1 cellular context compared by ENCODE assay signal in the genomic region with DNA sequence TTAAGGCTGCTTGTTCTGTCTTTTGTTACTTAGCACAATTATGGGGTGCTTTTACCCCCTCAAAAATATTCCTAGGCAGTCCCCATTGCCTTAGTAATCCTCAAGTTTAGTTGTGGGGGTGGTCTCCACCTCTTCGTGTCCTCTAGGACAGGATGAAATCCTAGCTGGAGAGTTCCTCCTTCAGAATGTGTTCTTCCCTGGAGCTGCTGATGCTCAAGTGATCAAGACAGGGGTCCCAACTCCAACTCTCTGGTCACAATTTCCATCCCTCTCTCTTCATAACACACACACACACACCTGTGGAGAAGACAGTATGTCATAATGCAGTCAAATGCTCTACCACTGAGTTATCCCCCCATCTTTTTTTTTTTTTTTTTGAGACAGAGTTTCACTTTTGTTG.
TF ChIP-seq lines count a peak whose summit lies in the region.

No MANE protein-coding gene starts in this region.

TF ChIP-seq in IMR-90, 13 proteins besides CTCF, POLR2A, EP300 and RAD21 (continued from another document):
- no peak for TF ChIP-seq SMC3 (IDR thresholded peaks at IDR 0.05; ENCODE audit: low read depth, low read length)
- TF ChIP-seq, protein P1, sequence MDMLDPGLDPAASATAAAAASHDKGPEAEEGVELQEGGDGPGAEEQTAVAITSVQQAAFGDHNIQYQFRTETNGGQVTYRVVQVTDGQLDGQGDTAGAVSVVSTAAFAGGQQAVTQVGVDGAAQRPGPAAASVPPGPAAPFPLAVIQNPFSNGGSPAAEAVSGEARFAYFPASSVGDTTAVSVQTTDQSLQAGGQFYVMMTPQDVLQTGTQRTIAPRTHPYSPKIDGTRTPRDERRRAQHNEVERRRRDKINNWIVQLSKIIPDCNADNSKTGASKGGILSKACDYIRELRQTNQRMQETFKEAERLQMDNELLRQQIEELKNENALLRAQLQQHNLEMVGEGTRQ (IDR thresholded peaks at IDR 0.05; ENCODE audit: low read depth, low read length): no peak
- TF ChIP-seq CHD1 (IDR thresholded peaks at IDR 0.05; ENCODE audit: low read depth, low read length): no peak
- TF ChIP-seq MAZ (IDR thresholded peaks at IDR 0.05; ENCODE audit: borderline replicate concordance, low read depth, low read length): no peak
- TF ChIP-seq FOS (IDR thresholded peaks at IDR 0.05; ENCODE audit: low read depth, low read length): no peak
- TF ChIP-seq, protein P2, sequence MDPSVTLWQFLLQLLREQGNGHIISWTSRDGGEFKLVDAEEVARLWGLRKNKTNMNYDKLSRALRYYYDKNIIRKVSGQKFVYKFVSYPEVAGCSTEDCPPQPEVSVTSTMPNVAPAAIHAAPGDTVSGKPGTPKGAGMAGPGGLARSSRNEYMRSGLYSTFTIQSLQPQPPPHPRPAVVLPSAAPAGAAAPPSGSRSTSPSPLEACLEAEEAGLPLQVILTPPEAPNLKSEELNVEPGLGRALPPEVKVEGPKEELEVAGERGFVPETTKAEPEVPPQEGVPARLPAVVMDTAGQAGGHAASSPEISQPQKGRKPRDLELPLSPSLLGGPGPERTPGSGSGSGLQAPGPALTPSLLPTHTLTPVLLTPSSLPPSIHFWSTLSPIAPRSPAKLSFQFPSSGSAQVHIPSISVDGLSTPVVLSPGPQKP (IDR thresholded peaks at IDR 0.05; ENCODE audit: borderline replicate concordance, low read depth, low read length): no peak
- TF ChIP-seq BHLHE40 (IDR thresholded peaks at IDR 0.05; ENCODE audit: low read depth, low read length): no peak
- no peak for TF ChIP-seq RCOR1 (IDR thresholded peaks at IDR 0.05; ENCODE audit: insufficient replicate concordance, low read length)
- no peak for TF ChIP-seq NFE2L2 (IDR thresholded peaks at IDR 0.05; ENCODE audit: low read depth, low read length)
- no peak for TF ChIP-seq CEBPB (IDR thresholded peaks at IDR 0.05; ENCODE audit: low read depth, low read length)
